In the genomic region with DNA sequence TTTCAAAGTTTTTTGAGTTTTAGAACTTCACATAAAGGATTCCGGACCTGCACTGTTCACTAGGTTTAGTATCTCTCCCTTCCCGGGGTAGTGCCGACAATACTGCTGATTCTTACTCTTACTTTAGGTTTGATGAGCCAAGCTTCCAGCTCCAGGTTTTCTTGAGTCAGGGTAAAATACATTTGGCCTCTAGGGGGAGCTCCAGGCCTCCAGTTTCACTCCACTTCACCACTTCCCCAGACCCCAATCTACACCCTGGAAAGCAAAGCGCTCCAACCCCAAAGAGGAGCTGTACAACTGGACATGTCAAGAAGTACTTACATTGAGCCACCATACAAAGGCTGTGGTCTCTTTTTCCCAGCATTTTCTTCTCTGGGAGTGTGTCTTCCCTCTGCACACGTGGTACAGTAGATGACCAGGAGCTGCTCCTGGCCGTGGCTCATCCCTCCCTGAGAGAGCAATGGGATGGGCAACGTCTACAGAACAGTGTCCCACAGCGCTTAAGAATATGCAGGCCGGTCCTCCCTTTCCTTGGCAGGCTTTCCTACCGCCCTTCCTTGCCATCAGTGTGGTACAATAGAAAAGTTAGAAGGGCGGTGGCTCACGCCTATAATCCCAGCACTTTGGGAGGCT, we compare ENCODE assay signal across 8 cellular contexts.
DNase-seq lines count a peak whose midpoint lies in the region; ATAC-seq lines count a peak whose summit lies in the region.

No MANE protein-coding gene starts in this region.

- ATAC-seq in GM21390 (IDR thresholded peaks at IDR 0.05; ENCODE audit: unreplicated experiment) = no peak

- DNase-seq in COLO829 (ENCODE audit: low spot score) (peak; percentile 54), HCEC 1CT (peak; percentile 62), NCI-H460 (ENCODE audit: extremely low read depth, low read depth) (peak; percentile 62), dedifferentiated amniotic fluid mesenchymal stem cell (ENCODE audit: extremely low spot score) (peak; percentile 50), lung microvascular endothelial cell (ENCODE audit: low read depth in 2 of 2) (peak; percentile 61)
- peak; percentile 36 for DNase-seq in activated CD4-positive, alpha-beta T cell treated with anti-CD3 and anti-CD28 coated beads for 1 hour
- peak; percentile 22 to 39 for DNase-seq in stimulated activated CD8-positive, alpha-beta memory T cell treated with anti-CD3 and anti-CD28 coated beads, Interleukin-2, amount 100 ng/mL, for 1 hour (ENCODE audit: low read depth in 2 of 2)
